1 cellular context compared by ENCODE assay signal in the genomic region with DNA sequence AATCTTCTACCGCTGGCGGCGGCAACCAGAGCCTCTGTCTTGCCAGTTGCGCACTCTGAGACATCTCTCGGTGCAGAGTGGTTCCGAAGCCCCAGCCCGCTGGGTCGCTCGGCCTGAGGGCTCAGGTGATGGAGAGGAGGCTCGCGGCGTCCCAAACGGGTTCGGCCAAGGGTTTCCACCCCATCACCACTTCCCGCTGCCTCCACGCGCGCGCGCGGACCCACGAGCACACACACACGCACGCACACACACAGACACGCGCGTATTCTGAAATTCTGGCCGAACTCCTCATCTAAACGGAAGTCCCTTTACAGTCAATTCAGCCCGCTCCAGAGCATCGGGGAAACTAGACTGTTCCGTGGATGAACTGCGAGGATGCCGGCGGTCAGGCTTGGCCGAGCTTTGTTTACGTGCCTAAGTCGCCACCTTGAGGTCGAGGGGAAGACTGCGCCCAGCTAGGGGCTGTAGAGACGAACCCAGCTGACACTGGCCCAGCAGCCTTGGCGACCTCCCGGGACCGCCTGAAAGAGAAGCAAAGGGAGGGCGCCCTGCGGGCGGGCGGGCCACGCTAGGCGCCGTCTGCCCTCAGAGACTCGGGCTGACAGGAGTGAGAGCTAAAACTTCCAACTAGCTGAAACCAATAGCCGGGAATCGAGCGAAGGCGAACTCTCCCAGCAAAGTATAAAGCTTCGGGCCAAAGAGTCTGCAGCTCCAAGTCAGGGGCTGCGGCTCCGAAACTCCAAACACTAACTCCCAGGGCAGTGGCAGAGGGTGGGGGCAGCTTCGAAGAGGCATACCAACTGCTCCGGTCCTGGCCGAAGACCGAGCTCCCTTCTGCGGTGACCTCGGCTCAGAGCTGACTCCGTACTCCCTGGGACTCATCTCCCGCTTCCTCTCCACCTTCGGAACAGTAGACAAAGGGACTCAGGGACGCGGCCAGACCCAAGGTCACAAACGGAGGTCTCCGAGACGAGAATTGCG.
TF ChIP-seq lines count a peak whose summit lies in the region.

No MANE protein-coding gene starts in this region.

TF ChIP-seq in HepG2, 621 proteins besides CTCF, POLR2A, EP300 and RAD21 (continued from another document and continues in another):
- TF ChIP-seq, protein P1, sequence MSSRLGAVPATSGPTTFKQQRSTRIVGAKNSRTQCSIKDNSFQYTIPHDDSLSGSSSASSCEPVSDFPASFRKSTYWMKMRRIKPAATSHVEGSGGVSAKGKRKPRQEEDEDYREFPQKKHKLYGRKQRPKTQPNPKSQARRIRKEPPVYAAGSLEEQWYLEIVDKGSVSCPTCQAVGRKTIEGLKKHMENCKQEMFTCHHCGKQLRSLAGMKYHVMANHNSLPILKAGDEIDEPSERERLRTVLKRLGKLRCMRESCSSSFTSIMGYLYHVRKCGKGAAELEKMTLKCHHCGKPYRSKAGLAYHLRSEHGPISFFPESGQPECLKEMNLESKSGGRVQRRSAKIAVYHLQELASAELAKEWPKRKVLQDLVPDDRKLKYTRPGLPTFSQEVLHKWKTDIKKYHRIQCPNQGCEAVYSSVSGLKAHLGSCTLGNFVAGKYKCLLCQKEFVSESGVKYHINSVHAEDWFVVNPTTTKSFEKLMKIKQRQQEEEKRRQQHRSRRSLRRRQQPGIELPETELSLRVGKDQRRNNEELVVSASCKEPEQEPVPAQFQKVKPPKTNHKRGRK (CRISPR knock-in tag; IDR thresholded peaks at IDR 0.05): no peak
- TF ChIP-seq TOE1 (CRISPR knock-in tag; IDR thresholded peaks at IDR 0.05) (no peak), CHCHD3 (CRISPR knock-in tag; IDR thresholded peaks at IDR 0.05) (0 out of 2 replicates have a peak, but pooled peaks have one; percentile 49), NR2F6 (IDR thresholded peaks at IDR 0.05) (no peak), NR2F6 (CRISPR knock-in tag; IDR thresholded peaks at IDR 0.05) (peak; percentile 14; the same call in 1 of the 2 replicates), MAFK (conservative IDR thresholded peaks at IDR 0.05 in 1 of 2, IDR thresholded peaks at IDR 0.05 in 1 of 2; ENCODE audit: low read length in 2 of 2) (no peak), ZFYVE20 (CRISPR knock-in tag; IDR thresholded peaks at IDR 0.05; ENCODE audit: borderline replicate concordance, low read depth) (no peak), ZNF253 (CRISPR knock-in tag; IDR thresholded peaks at IDR 0.05; ENCODE audit: borderline replicate concordance) (no peak), HIVEP1 (CRISPR knock-in tag; IDR thresholded peaks at IDR 0.05) (0 out of 2 replicates have a peak, but pooled peaks have one; percentile 4), MXD4 (CRISPR knock-in tag; IDR thresholded peaks at IDR 0.05) (0 out of 2 replicates have a peak, but pooled peaks have one; percentile 19), ZNF780A (CRISPR knock-in tag; IDR thresholded peaks at IDR 0.05) (no peak), ZNF274 (CRISPR knock-in tag; IDR thresholded peaks at IDR 0.05) (no peak), FOXA3 (CRISPR knock-in tag; IDR thresholded peaks at IDR 0.05) (peak; percentile 25; the same call in 1 of the 2 replicates), JDP2 (CRISPR knock-in tag; IDR thresholded peaks at IDR 0.05; ENCODE audit: borderline replicate concordance) (no peak), ZNF510 (CRISPR knock-in tag; IDR thresholded peaks at IDR 0.05; ENCODE audit: low read depth) (0 out of 2 replicates have a peak, but pooled peaks have one; percentile 21), ZC3H4 (CRISPR knock-in tag; IDR thresholded peaks at IDR 0.05; ENCODE audit: borderline replicate concordance) (no peak), ZNF550 (CRISPR knock-in tag; IDR thresholded peaks at IDR 0.05; ENCODE audit: borderline replicate concordance) (no peak)
- TF ChIP-seq, protein P2, sequence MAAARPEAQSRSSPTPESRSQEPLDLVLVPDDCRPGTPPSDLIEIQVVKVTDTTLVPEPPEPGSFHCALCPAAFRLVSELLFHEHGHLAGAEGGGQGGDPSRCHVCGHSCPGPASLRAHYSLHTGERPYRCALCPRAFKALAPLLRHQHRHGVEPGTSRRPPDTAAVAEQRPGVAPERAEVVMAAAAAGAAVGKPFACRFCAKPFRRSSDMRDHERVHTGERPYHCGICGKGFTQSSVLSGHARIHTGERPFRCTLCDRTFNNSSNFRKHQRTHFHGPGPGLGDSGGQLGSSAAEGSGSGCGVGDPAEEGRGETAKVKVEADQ (CRISPR knock-in tag; IDR thresholded peaks at IDR 0.05; ENCODE audit: borderline replicate concordance): peak; percentile 67; the same call in 1 of the 2 replicates
- TF ChIP-seq, protein P3, sequence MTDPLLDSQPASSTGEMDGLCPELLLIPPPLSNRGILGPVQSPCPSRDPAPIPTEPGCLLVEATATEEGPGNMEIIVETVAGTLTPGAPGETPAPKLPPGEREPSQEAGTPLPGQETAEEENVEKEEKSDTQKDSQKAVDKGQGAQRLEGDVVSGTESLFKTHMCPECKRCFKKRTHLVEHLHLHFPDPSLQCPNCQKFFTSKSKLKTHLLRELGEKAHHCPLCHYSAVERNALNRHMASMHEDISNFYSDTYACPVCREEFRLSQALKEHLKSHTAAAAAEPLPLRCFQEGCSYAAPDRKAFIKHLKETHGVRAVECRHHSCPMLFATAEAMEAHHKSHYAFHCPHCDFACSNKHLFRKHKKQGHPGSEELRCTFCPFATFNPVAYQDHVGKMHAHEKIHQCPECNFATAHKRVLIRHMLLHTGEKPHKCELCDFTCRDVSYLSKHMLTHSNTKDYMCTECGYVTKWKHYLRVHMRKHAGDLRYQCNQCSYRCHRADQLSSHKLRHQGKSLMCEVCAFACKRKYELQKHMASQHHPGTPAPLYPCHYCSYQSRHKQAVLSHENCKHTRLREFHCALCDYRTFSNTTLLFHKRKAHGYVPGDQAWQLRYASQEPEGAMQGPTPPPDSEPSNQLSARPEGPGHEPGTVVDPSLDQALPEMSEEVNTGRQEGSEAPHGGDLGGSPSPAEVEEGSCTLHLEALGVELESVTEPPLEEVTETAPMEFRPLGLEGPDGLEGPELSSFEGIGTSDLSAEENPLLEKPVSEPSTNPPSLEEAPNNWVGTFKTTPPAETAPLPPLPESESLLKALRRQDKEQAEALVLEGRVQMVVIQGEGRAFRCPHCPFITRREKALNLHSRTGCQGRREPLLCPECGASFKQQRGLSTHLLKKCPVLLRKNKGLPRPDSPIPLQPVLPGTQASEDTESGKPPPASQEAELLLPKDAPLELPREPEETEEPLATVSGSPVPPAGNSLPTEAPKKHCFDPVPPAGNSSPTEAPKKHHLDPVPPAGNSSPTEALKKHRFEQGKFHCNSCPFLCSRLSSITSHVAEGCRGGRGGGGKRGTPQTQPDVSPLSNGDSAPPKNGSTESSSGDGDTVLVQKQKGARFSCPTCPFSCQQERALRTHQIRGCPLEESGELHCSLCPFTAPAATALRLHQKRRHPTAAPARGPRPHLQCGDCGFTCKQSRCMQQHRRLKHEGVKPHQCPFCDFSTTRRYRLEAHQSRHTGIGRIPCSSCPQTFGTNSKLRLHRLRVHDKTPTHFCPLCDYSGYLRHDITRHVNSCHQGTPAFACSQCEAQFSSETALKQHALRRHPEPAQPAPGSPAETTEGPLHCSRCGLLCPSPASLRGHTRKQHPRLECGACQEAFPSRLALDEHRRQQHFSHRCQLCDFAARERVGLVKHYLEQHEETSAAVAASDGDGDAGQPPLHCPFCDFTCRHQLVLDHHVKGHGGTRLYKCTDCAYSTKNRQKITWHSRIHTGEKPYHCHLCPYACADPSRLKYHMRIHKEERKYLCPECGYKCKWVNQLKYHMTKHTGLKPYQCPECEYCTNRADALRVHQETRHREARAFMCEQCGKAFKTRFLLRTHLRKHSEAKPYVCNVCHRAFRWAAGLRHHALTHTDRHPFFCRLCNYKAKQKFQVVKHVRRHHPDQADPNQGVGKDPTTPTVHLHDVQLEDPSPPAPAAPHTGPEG (CRISPR knock-in tag; IDR thresholded peaks at IDR 0.05): no peak
- TF ChIP-seq, protein P4, sequence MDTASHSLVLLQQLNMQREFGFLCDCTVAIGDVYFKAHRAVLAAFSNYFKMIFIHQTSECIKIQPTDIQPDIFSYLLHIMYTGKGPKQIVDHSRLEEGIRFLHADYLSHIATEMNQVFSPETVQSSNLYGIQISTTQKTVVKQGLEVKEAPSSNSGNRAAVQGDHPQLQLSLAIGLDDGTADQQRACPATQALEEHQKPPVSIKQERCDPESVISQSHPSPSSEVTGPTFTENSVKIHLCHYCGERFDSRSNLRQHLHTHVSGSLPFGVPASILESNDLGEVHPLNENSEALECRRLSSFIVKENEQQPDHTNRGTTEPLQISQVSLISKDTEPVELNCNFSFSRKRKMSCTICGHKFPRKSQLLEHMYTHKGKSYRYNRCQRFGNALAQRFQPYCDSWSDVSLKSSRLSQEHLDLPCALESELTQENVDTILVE (CRISPR knock-in tag; IDR thresholded peaks at IDR 0.05): no peak
- TF ChIP-seq, protein P5, sequence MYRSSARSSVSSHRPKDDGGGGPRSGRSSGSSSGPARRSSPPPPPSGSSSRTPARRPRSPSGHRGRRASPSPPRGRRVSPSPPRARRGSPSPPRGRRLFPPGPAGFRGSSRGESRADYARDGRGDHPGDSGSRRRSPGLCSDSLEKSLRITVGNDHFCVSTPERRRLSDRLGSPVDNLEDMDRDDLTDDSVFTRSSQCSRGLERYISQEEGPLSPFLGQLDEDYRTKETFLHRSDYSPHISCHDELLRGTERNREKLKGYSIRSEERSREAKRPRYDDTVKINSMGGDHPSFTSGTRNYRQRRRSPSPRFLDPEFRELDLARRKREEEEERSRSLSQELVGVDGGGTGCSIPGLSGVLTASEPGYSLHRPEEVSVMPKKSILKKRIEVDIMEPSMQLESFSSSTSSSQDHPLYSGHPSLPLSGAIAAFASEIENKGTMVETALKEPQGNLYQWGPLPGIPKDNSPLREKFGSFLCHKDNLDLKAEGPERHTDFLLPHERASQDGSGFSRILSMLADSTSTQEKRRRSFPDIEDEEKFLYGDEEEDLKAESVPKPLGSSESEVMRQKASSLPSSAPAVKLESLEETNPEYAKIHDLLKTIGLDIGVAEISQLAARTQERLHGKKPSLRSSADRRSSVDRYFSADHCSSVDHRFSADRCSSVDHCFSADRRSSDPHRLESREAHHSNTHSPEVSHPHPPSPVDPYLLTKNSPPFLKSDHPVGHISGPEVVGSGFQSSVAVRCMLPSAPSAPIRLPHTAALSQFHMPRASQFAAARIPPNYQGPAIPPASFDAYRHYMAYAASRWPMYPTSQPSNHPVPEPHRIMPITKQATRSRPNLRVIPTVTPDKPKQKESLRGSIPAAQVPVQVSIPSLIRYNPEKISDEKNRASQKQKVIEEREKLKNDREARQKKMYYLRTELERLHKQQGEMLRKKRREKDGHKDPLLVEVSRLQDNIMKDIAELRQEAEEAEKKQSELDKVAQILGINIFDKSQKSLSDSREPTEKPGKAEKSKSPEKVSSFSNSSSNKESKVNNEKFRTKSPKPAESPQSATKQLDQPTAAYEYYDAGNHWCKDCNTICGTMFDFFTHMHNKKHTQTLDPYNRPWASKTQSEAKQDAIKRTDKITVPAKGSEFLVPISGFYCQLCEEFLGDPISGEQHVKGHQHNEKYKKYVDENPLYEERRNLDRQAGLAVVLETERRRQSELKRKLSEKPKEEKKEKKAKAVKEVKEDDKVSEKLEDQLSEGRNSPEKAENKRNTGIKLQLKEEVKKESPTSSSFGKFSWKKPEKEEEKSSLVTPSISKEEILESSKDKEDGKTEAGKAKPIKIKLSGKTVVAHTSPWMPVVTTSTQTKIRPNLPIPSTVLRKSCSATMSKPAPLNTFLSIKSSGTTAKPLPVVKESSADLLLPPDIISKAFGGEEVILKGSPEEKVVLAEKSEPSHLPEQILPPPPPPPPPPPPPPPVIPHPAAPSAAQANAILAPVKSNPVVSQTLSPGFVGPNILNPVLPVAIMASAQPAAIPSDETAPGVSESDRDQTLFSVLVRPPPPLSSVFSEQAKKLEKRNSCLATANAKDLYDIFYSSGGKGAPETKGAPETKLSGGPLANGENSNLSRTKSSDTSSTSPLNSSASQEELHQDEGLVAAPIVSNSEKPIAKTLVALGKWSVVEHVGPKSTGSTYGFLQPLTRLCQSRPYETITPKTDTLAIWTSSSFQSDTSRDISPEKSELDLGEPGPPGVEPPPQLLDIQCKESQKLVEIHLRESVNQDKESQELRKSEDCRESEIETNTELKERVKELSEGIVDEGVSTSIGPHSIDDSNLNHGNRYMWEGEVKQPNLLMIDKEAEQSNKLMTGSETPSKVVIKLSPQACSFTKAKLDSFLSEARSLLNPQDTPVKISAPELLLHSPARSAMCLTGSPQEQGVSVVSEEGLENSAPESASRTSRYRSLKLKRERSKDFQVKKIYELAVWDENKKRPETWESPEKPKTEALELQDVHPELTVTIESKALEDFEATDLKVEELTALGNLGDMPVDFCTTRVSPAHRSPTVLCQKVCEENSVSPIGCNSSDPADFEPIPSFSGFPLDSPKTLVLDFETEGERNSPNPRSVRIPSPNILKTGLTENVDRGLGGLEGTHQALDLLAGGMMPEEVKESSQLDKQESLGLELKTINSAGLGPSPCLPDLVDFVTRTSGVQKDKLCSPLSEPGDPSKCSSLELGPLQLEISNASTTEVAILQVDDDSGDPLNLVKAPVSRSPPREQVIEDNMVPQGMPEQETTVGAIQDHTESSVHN (CRISPR knock-in tag; IDR thresholded peaks at IDR 0.05): no peak
- TF ChIP-seq, protein P6, sequence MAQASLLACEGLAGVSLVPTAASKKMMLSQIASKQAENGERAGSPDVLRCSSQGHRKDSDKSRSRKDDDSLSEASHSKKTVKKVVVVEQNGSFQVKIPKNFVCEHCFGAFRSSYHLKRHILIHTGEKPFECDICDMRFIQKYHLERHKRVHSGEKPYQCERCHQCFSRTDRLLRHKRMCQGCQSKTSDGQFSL (CRISPR knock-in tag; IDR thresholded peaks at IDR 0.05): no peak
- TF ChIP-seq, protein P7, sequence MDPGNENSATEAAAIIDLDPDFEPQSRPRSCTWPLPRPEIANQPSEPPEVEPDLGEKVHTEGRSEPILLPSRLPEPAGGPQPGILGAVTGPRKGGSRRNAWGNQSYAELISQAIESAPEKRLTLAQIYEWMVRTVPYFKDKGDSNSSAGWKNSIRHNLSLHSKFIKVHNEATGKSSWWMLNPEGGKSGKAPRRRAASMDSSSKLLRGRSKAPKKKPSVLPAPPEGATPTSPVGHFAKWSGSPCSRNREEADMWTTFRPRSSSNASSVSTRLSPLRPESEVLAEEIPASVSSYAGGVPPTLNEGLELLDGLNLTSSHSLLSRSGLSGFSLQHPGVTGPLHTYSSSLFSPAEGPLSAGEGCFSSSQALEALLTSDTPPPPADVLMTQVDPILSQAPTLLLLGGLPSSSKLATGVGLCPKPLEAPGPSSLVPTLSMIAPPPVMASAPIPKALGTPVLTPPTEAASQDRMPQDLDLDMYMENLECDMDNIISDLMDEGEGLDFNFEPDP (CRISPR knock-in tag; conservative IDR thresholded peaks at IDR 0.05): no peak
- TF ChIP-seq, protein P8, sequence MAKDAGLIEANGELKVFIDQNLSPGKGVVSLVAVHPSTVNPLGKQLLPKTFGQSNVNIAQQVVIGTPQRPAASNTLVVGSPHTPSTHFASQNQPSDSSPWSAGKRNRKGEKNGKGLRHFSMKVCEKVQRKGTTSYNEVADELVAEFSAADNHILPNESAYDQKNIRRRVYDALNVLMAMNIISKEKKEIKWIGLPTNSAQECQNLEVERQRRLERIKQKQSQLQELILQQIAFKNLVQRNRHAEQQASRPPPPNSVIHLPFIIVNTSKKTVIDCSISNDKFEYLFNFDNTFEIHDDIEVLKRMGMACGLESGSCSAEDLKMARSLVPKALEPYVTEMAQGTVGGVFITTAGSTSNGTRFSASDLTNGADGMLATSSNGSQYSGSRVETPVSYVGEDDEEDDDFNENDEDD (CRISPR knock-in tag; IDR thresholded peaks at IDR 0.05; ENCODE audit: borderline replicate concordance): no peak
